Comparison of ENCODE assay signal across 1 cellular context in genomic region chr3:64248247-64248646, GRCh38.
A peak's percentile ranks its signal among the peaks of the same experiment; 100 is the strongest.
TF ChIP-seq lines count a peak whose summit lies in the region.

No MANE protein-coding gene starts in this region.

TF ChIP-seq in HepG2, 621 proteins besides CTCF, POLR2A, EP300 and RAD21 (continued from another document):
- TF ChIP-seq SOX13 (IDR thresholded peaks at IDR 0.05) (no peak), SOX13 (CRISPR knock-in tag; conservative IDR thresholded peaks at IDR 0.05 in 1 of 2, IDR thresholded peaks at IDR 0.05 in 1 of 2) (peak in 1 of 2 experiments; percentile 61; a peak in 1 of 4 replicates), DNMT1 (CRISPR knock-in tag; IDR thresholded peaks at IDR 0.05) (no peak), ZNF747 (CRISPR knock-in tag; IDR thresholded peaks at IDR 0.05; ENCODE audit: borderline replicate concordance) (no peak), POGZ (CRISPR knock-in tag; IDR thresholded peaks at IDR 0.05) (peak; percentile 44; the same call in 1 of the 2 replicates), HNF4A (CRISPR knock-in tag; IDR thresholded peaks at IDR 0.05) (peak; percentile 75), HNF1A (IDR thresholded peaks at IDR 0.05; ENCODE audit: low read depth) (peak; percentile 88), HNF1A (CRISPR knock-in tag; IDR thresholded peaks at IDR 0.05; ENCODE audit: borderline replicate concordance) (peak; percentile 75; the same call in 1 of the 2 replicates), HDAC1 (CRISPR knock-in tag; IDR thresholded peaks at IDR 0.05) (no peak), FOXP4 (CRISPR knock-in tag; IDR thresholded peaks at IDR 0.05) (0 out of 2 replicates have a peak, but pooled peaks have one; percentile 21), PRPF4 (IDR thresholded peaks at IDR 0.05; ENCODE audit: low read depth, low read length, poor library complexity, severe bottlenecking) (no peak), FOXA3 (CRISPR knock-in tag; IDR thresholded peaks at IDR 0.05) (no peak), TFAP4 (IDR thresholded peaks at IDR 0.05; ENCODE audit: borderline replicate concordance, low read depth) (peak; percentile 63; the same call in 1 of the 2 replicates), SRSF9 (IDR thresholded peaks at IDR 0.05; ENCODE audit: borderline replicate concordance, insufficient read depth, low read depth, low read length, poor library complexity, severe bottlenecking) (no peak), ZNF83 (CRISPR knock-in tag; IDR thresholded peaks at IDR 0.05; ENCODE audit: borderline replicate concordance) (no peak), ASH2L (IDR thresholded peaks at IDR 0.05; ENCODE audit: insufficient read length, low read depth, low read length) (peak; percentile 60), RARA (CRISPR knock-in tag; IDR thresholded peaks at IDR 0.05) (peak; percentile 33; the same call in 1 of the 2 replicates), FOXP1 (IDR thresholded peaks at IDR 0.05) (no peak), FOXP1 (CRISPR knock-in tag; IDR thresholded peaks at IDR 0.05) (peak; percentile 14; the same call in 1 of the 2 replicates), ZNF143 (CRISPR knock-in tag; IDR thresholded peaks at IDR 0.05) (no peak), ZFP90 (CRISPR knock-in tag; IDR thresholded peaks at IDR 0.05; ENCODE audit: borderline replicate concordance) (no peak), ZNF275 (CRISPR knock-in tag; IDR thresholded peaks at IDR 0.05; ENCODE audit: borderline replicate concordance) (no peak), MLXIP (CRISPR knock-in tag; IDR thresholded peaks at IDR 0.05; ENCODE audit: borderline replicate concordance) (no peak), ZNF644 (CRISPR knock-in tag; IDR thresholded peaks at IDR 0.05; ENCODE audit: low read depth) (peak; percentile 73; the same call in 1 of the 2 replicates), SOX5 (CRISPR knock-in tag; IDR thresholded peaks at IDR 0.05; ENCODE audit: borderline replicate concordance) (peak; percentile 49; the same call in 1 of the 2 replicates), ZFP36L1 (CRISPR knock-in tag; IDR thresholded peaks at IDR 0.05) (no peak), ZNF639 (CRISPR knock-in tag; conservative IDR thresholded peaks at IDR 0.05) (no peak), SOX6 (IDR thresholded peaks at IDR 0.05) (no peak), SOX6 (CRISPR knock-in tag; IDR thresholded peaks at IDR 0.05) (peak; percentile 70), HNF4G (IDR thresholded peaks at IDR 0.05; ENCODE audit: borderline replicate concordance, low read depth, low read length) (peak; percentile 50; the same call in 1 of the 2 replicates), HNF4G (CRISPR knock-in tag; IDR thresholded peaks at IDR 0.05; ENCODE audit: borderline replicate concordance, low read depth) (no peak), SCMH1 (CRISPR knock-in tag; IDR thresholded peaks at IDR 0.05; ENCODE audit: borderline replicate concordance) (no peak), CREB1 (IDR thresholded peaks at IDR 0.05) (no peak), CREB1 (CRISPR knock-in tag; IDR thresholded peaks at IDR 0.05) (peak; percentile 32; the same call in 1 of the 2 replicates), GATAD2A (CRISPR knock-in tag; IDR thresholded peaks at IDR 0.05) (0 out of 2 replicates have a peak, but pooled peaks have one; percentile 30), YY1 (IDR thresholded peaks at IDR 0.05; ENCODE audit: insufficient read depth, insufficient replicate concordance, low read depth, low read length) (no peak), SKI (IDR thresholded peaks at IDR 0.05; ENCODE audit: partially characterized antibody) (no peak), HNF1B (CRISPR knock-in tag; IDR thresholded peaks at IDR 0.05) (peak; percentile 48; the same call in 1 of the 2 replicates), NCOA2 (CRISPR knock-in tag; IDR thresholded peaks at IDR 0.05) (peak; percentile 61; the same call in 1 of the 2 replicates), NRL (CRISPR knock-in tag; IDR thresholded peaks at IDR 0.05; ENCODE audit: borderline replicate concordance) (no peak), MEIS2 (CRISPR knock-in tag; IDR thresholded peaks at IDR 0.05) (peak; percentile 81), EHMT2 (IDR thresholded peaks at IDR 0.05; ENCODE audit: borderline replicate concordance, low read depth, low read length) (peak; percentile 51; the same call in 1 of the 2 replicates), HMG20A (CRISPR knock-in tag; IDR thresholded peaks at IDR 0.05; ENCODE audit: borderline replicate concordance) (peak; percentile 44; the same call in 1 of the 2 replicates)
